ENCODE assay signal across 19 cellular contexts in the genomic region with DNA sequence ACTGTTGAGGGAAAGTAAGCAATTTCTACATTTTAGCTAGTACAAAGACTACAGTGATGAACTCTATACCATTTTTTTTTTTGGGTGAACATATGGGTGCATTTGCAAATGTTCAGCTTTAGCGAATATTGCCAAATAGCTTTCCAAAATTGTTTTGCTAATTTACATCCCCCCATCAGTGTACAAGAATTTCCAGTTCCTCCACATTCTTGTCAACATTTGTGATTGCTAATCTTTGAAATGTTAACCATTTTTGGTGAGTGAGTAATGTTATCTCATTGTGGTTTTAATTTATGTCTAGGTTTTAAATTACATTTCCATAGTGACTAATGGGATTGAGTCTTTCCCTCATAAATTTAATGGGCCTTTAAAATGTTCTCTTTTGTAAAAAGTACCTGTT. TPM values are rescaled to one million over a fixed set of nuclear protein-coding genes. Genes with fewer than 3 reads are reported as not detected.
A peak's percentile ranks its signal among the peaks of the same experiment; 100 is the strongest.
DNase-seq lines count a peak whose midpoint lies in the region; ATAC-seq and TF ChIP-seq lines count a peak whose summit lies in the region.
"Had no signal": no experiment of that assay in that cellular context is flagged by ENCODE, and none has a peak within 500 bp of the region (broad histone marks: within the 10 kb centered on the region; RNA-seq: fewer than 3 reads in every experiment).

No MANE protein-coding gene starts in this region.

- H3K36me3 ChIP-seq in hepatocyte (replicated peaks; ENCODE audit: insufficient read depth, low read depth): no peaks in the 10 kb centered on the region
- no peaks in the 10 kb centered on the region for H3K36me3 ChIP-seq in spleen
- H3K36me3 ChIP-seq: esophagus squamous epithelium, uterus had no signal

- H3K9me2 ChIP-seq in hepatocyte (replicated peaks; ENCODE audit: insufficient read depth): no peaks in the 10 kb centered on the region

- no peak overlapping the region for H2AFZ ChIP-seq in hepatocyte

- ATAC-seq in GM19324 (IDR thresholded peaks at IDR 0.05; ENCODE audit: low FRiP score, unreplicated experiment): no peak
- ATAC-seq: stimulated activated effector memory CD8-positive, alpha-beta T cell treated with anti-CD3 and anti-CD28 coated beads, Interleukin-12 subunit alpha, Interleukin-12 subunit beta, amount 100 ng/mL, for 72 hours had no signal

- H3K4me3 ChIP-seq in hepatocyte (no peak overlapping the region), spleen (no peak overlapping the region)
- H3K4me3 ChIP-seq: coronary artery, esophagus squamous epithelium, uterus had no signal

- H3K9me3 ChIP-seq in hepatocyte (ENCODE audit: low read depth) (no peaks in the 10 kb centered on the region), spleen (no peaks in the 10 kb centered on the region)
- H3K9me3 ChIP-seq: esophagus squamous epithelium, uterus had no signal

- TF ChIP-seq CTCF in AG09319 (IDR thresholded peaks at IDR 0.05; ENCODE audit: low read depth, low read length) (no peak), hepatocyte (IDR thresholded peaks at IDR 0.05; ENCODE audit: poor library complexity) (no peak), spleen (IDR thresholded peaks at IDR 0.05 in 8 of 11, conservative IDR thresholded peaks at IDR 0.05 in 3 of 11) (no peak)

- TF ChIP-seq POLR2A in spleen (IDR thresholded peaks at IDR 0.05): no peak

- WGBS in hepatocyte (ENCODE audit: low lambda C conversion rate, missing lambda C conversion rate): 84% methylated on average over 1 of the region's 1 CpG
- 85 to 100% (median 90%) methylated on average over 1 of the region's 1 CpG for WGBS in spleen, 5 donors

- peak; percentile 14 for DNase-seq in AG09319 (ENCODE audit: extremely low read depth, low read depth)
- DNase-seq in HS-5 (ENCODE audit: low read depth): peak; percentile 76
- DNase-seq in astrocyte of the hippocampus (ENCODE audit: low read depth, low spot score): peak; percentile 49
- DNase-seq in iris pigment epithelial cell (ENCODE audit: low read depth): peak; percentile 82
- DNase-seq in hepatocyte (ENCODE audit: low spot score): no peak
- no peak for DNase-seq in DMS79 treated with DMSO at 0.1 percent for 48 hours (lab: John Stamatoyannopoulos, UW)
- no peak for DNase-seq in spleen
- DNase-seq: activated naive CD4-positive, alpha-beta T cell treated with anti-CD3 and anti-CD28 coated beads, Interleukin-2, amount 50 U/mL, for 16 hours; C1 segment of cervical spinal cord; DND-41; esophagus squamous epithelium; kidney; NCI-H1694 treated with DMSO at 0.1 percent for 48 hours; NCI-H82; uterus had no signal

- H3K4me1 ChIP-seq in hepatocyte (ENCODE audit: insufficient read depth) (no peaks in the 10 kb centered on the region), spleen (no peaks in the 10 kb centered on the region)
- H3K4me1 ChIP-seq: esophagus squamous epithelium, uterus had no signal

- no peaks in the 10 kb centered on the region for H4K20me1 ChIP-seq in hepatocyte (ENCODE audit: insufficient read depth, poor library complexity, severe bottlenecking)

- no peaks in the 10 kb centered on the region for H3K79me2 ChIP-seq in hepatocyte

- H3K4me2 ChIP-seq in hepatocyte: no peak overlapping the region

- no peak overlapping the region for H3K27ac ChIP-seq in hepatocyte
- no peak overlapping the region for H3K27ac ChIP-seq in spleen
- H3K27ac ChIP-seq: coronary artery, esophagus squamous epithelium, uterus, VCaP had no signal

- H3K27me3 ChIP-seq in hepatocyte (peaks cover 12% of the 10 kb centered on the region), spleen (replicated peaks in 1 of 7) (peaks cover 0 to 2% (median 0%) of the 10 kb centered on the region in 7 donors)
- H3K27me3 ChIP-seq: uterus had no signal

- intact Hi-C loops in spleen (cut with DNase I; ENCODE audit: low total_unique reads): no loop called here

RNA-seq across cellular contexts. Expression of a gene that starts 16.4 kb away (rescaled TPM):
- total RNA-seq in hepatocyte (5.8 and 7.9 TPM in 2 replicates), spleen (10 to 100 TPM; 12.1 to 26.7 (median 20.8) TPM)
- polyA plus RNA-seq in hepatocyte (3.1 and 8.6 TPM in 2 replicates), spleen (10 to 100 TPM in 2 of 3 donors, 1 to 10 TPM in 1; 7.8 to 17.5 (median 11.9) TPM)

RNA-seq across cellular contexts. Expression of a gene that starts 28.9 kb away (rescaled TPM):
- 0.08 and 0.93 TPM in 2 replicates for total RNA-seq in hepatocyte
- 0.72 and 0.92 TPM in 2 replicates for polyA plus RNA-seq in hepatocyte
- total RNA-seq in spleen: 100 to 1,000 TPM in 5 of 7 donors, 10 to 100 TPM in 2; 79.9 to 202 (median 136) TPM
- polyA plus RNA-seq in spleen: 10 to 100 TPM; 49.1 to 67.7 (median 53.0) TPM

Comparison
In these comparisons a context has a peak if more than half of its experiments do, and no peak if none do; other contexts are left out.
1. DNase-seq: peak in AG09319 (single experiment), HS-5 (single experiment), astrocyte of the hippocampus (single experiment) and iris pigment epithelial cell (single experiment); none in hepatocyte (single experiment), DMS79 treated with DMSO at 0.1 percent for 48 hours (single experiment) and spleen (single experiment).
2. RNA of a gene that starts 28.9 kb away (total RNA-seq): 79.9 to 202 TPM in spleen; 0.08 to 0.93 TPM in hepatocyte; every median in the first group is over 10 times any median in the second.